1 cellular context compared by ENCODE assay signal in the genomic region with DNA sequence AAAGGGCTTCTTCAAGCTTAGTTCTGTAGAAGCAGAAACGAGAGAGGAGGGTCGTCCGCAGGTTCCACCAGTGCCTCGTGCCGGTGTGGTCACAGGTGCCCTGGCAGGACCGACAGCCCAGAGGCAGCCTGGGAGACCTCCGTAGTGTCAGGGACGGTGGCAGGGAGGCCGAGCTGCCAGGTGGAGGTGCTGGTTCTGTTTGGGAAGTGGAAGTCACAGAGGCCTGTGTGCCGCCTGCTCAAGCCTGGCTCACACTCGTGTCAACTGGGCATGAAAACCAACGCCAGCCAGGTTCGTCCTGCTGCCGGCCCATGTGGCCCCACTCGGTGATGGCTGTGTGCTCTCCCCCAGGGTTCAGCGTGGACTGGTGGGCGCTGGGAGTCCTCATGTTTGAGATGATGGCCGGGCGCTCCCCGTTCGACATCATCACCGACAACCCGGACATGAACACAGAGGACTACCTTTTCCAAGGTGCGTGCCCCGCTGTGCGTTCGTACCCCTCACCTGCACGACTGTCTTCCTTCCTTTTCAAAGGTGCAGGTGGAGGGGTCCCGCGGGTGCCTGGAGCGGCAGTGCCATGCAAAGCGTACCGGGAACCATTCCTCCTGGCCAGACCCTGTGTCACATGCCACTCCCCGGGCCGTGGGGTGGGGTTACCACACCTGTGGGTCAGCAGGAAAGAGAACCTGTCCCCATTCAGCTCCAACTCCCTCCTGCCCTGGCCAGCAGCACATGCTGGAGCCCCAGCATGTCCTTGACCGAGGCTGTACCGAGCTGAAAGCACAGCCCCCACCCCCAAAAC.
TF ChIP-seq lines count a peak whose summit lies in the region.

No MANE protein-coding gene starts in this region.

TF ChIP-seq in IMR-90, 13 proteins besides CTCF, POLR2A, EP300 and RAD21:
- TF ChIP-seq BHLHE40 (IDR thresholded peaks at IDR 0.05; ENCODE audit: low read depth, low read length) (no peak), NFE2L2 (IDR thresholded peaks at IDR 0.05; ENCODE audit: low read depth, low read length) (no peak)
TF ChIP-seq in IMR-90: peak in this region for 0.
